In genomic region chr15:72307036-72307435, GRCh38 we compare ENCODE assay signal across 10 cellular contexts.
"Had no signal": no experiment of that assay in that cellular context is flagged by ENCODE, and none has a peak within 500 bp of the region (broad histone marks: within the 10 kb centered on the region; RNA-seq: fewer than 3 reads in every experiment).

No MANE protein-coding gene starts in this region.

- H3K36me3 ChIP-seq: adrenal gland, cardiac muscle cell, pancreas, uterus had no signal

- H3K9me3 ChIP-seq: adrenal gland, pancreas, spleen, tibial artery, uterus had no signal

- H3K27ac ChIP-seq: adrenal gland, cardiac muscle cell, epithelial cell of prostate, pancreas, spleen, tibial artery, uterus had no signal

- DNase-seq: activated gamma-delta T cell, left cardiac atrium, spleen, T1000, tibial artery, uterus had no signal

- H3K4me3 ChIP-seq: adrenal gland, cardiac muscle cell, pancreas, spleen, tibial artery, uterus had no signal

- H3K4me1 ChIP-seq: adrenal gland, pancreas, tibial artery, uterus had no signal
